Comparison of ENCODE assay signal across 13 cellular contexts in the genomic region with DNA sequence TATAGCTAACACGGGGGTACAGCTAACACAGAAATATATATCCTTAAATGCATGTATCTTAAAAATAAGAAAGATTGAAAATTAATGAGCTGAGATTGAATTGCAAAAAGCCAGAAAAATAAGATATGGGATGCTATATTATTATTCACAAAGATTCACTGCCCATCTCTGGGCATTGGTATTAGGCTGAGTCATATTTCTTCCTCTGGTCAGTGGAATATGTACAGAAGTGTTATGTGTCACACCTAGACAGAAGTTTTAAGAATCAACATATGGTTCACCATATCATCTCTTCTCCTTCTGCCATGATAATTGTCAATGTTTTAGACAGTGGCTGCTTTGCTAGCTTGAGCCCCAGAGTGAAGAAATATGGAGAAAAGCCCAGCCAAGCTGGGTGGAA. TPM values are rescaled to one million over a fixed set of nuclear protein-coding genes. Genes with fewer than 3 reads are reported as not detected.
DNase-seq lines count a peak whose midpoint lies in the region; ATAC-seq, FAIRE-seq and TF ChIP-seq lines count a peak whose summit lies in the region.
"Had no signal": no experiment of that assay in that cellular context is flagged by ENCODE, and none has a peak within 500 bp of the region (broad histone marks: within the 10 kb centered on the region; RNA-seq: fewer than 3 reads in every experiment).

No MANE protein-coding gene starts in this region.

- POLR2A ChIA-PET in PC-3 (lab: Charles Lee; ENCODE audit: unreplicated experiment): interaction anchor here (0.6 kb wide), 1 partner anchor 39 kb away, joined by 17 read pairs; no protein-coding TSS in a partner anchor
- POLR2A ChIA-PET in endothelial cell of umbilical vein (lab: Charles Lee): interaction anchor here (0.6 kb wide), 1 partner anchor 38 kb away, joined by 4 read pairs; no protein-coding TSS in a partner anchor

- H3K4me1 ChIP-seq in PC-3 (ENCODE audit: insufficient read depth, low read length) (peaks cover 15% of the 10 kb centered on the region), endothelial cell of umbilical vein (ENCODE audit: control insufficient read depth, extremely low read depth, insufficient read depth, low read length) (no peaks in the 10 kb centered on the region), sigmoid colon (no peaks in the 10 kb centered on the region)

- peak; percentile 91 for ATAC-seq in PC-3
- ATAC-seq in GM21381 (IDR thresholded peaks at IDR 0.05; ENCODE audit: unreplicated experiment): no peak

- no peaks in the 10 kb centered on the region for H3K9me1 ChIP-seq in endothelial cell of umbilical vein (replicated peaks; ENCODE audit: control insufficient read depth, extremely low read depth, insufficient read depth, low read length)

- no peaks in the 10 kb centered on the region for H3K9me2 ChIP-seq in PC-3 (replicated peaks; ENCODE audit: low read length)

- TF ChIP-seq POLR2A in endothelial cell of umbilical vein (IDR thresholded peaks at IDR 0.05; ENCODE audit: low read depth, low read length): no peak
- TF ChIP-seq POLR2A in sigmoid colon (IDR thresholded peaks at IDR 0.05): no peak

- H3K79me2 ChIP-seq in PC-3 (ENCODE audit: low read length) (no peaks in the 10 kb centered on the region), endothelial cell of umbilical vein (ENCODE audit: control insufficient read depth, insufficient read depth, low read length) (no peaks in the 10 kb centered on the region)

- H4K20me1 ChIP-seq in PC-3 (ENCODE audit: low read length) (no peaks in the 10 kb centered on the region), endothelial cell of umbilical vein (replicated peaks; ENCODE audit: control insufficient read depth, extremely low read depth, insufficient read depth, low read length) (no peaks in the 10 kb centered on the region)
- H4K20me1 ChIP-seq: BLaER1 treated with 17β-estradiol and CSF1 and Interleukin-3, amounts not matched to agents 10 nM and 100 nM had no signal

- 97 to 100% methylated on average over 1 of the region's 1 CpG for WGBS in sigmoid colon, 2 donors

- H3F3A ChIP-seq in PC-3 (ENCODE audit: low read length, unreplicated experiment): no peaks in the 10 kb centered on the region

- no peaks in the 10 kb centered on the region for H3K27me3 ChIP-seq in PC-3 (ENCODE audit: low read length)
- no peaks in the 10 kb centered on the region for H3K27me3 ChIP-seq in endothelial cell of umbilical vein (ENCODE audit: control insufficient read depth in 2 of 2, insufficient read depth in 2 of 2, low read length in 2 of 2)
- no peaks in the 10 kb centered on the region for H3K27me3 ChIP-seq in sigmoid colon
- H3K27me3 ChIP-seq: BLaER1 treated with 17β-estradiol and CSF1 and Interleukin-3, amounts not matched to agents 10 nM and 100 nM had no signal

- no peak overlapping the region for H3K27ac ChIP-seq in PC-3 (ENCODE audit: low read length)
- no peak overlapping the region for H3K27ac ChIP-seq in endothelial cell of umbilical vein (ENCODE audit: insufficient read depth, low read depth, low read length)
- H3K27ac ChIP-seq in sigmoid colon: no peak overlapping the region
- H3K27ac ChIP-seq: BLaER1 treated with 17β-estradiol and CSF1 and Interleukin-3, amounts not matched to agents 10 nM and 100 nM had no signal

- CTCF ChIA-PET in PC-3 (lab: Charles Lee): no interaction called here
- CTCF ChIA-PET in endothelial cell of umbilical vein (lab: Charles Lee): interaction anchor here (0.9 to 2.4 kb wide), 4 partner anchors 8 to 342 kb away, joined by 3 to 18 read pairs (median 4); no protein-coding TSS in a partner anchor

- intact Hi-C loops in PC-3 (cut with micrococcal nuclease) (no loop called here), endothelial cell of umbilical vein (cut with micrococcal nuclease) (no loop called here), sigmoid colon (cut with DNase I) (no loop called here)

- dilution Hi-C loops in endothelial cell of umbilical vein (cut with MboI; ENCODE audit: extremely low pct_ligation_motif_present, low sequenced_read_pairs): no loop called here

- TF ChIP-seq CTCF in PC-3 (conservative IDR thresholded peaks at IDR 0.05; ENCODE audit: low read depth, low read length) (no peak), endothelial cell of umbilical vein (IDR thresholded peaks at IDR 0.05; ENCODE audit: extremely low read depth in 1 of 2, insufficient read depth in 1 of 2, low read depth in 1 of 2, low read length in 2 of 2) (no peak), sigmoid colon (IDR thresholded peaks at IDR 0.05) (no peak)

- no peak overlapping the region for H3K4me3 ChIP-seq in PC-3 (ENCODE audit: low read length)
- H3K4me3 ChIP-seq in endothelial cell of umbilical vein (replicated peaks in 1 of 3; ENCODE audit: insufficient read depth in 1 of 3, low read depth in 1 of 3, low read length in 3 of 3): no peak overlapping the region
- H3K4me3 ChIP-seq in sigmoid colon: no peak overlapping the region
- H3K4me3 ChIP-seq: BLaER1 treated with 17β-estradiol and CSF1 and Interleukin-3, amounts not matched to agents 10 nM and 100 nM had no signal

- no peak overlapping the region for H2AFZ ChIP-seq in PC-3 (ENCODE audit: low read length)
- H2AFZ ChIP-seq in endothelial cell of umbilical vein (ENCODE audit: low read depth, low read length): no peak overlapping the region

- no peak overlapping the region for H3K4me2 ChIP-seq in PC-3 (ENCODE audit: low read length)
- H3K4me2 ChIP-seq in endothelial cell of umbilical vein (ENCODE audit: insufficient read depth, low read length): no peak overlapping the region
- H3K4me2 ChIP-seq: BLaER1 treated with 17β-estradiol and CSF1 and Interleukin-3, amounts not matched to agents 10 nM and 100 nM had no signal

- H3K36me3 ChIP-seq in PC-3 (ENCODE audit: low read depth, low read length): no peaks in the 10 kb centered on the region; the same call in 1 of the 2 replicates
- no peaks in the 10 kb centered on the region for H3K36me3 ChIP-seq in endothelial cell of umbilical vein (ENCODE audit: control insufficient read depth in 2 of 2, extremely low read depth in 1 of 2, insufficient read depth in 2 of 2, low read length in 2 of 2)
- H3K36me3 ChIP-seq in sigmoid colon: no peaks in the 10 kb centered on the region

- TF ChIP-seq EP300 in sigmoid colon (IDR thresholded peaks at IDR 0.05): no peak

- no peak overlapping the region for H3K9ac ChIP-seq in PC-3 (ENCODE audit: low read length)
- no peak overlapping the region for H3K9ac ChIP-seq in endothelial cell of umbilical vein (replicated peaks; ENCODE audit: extremely low read depth, insufficient read depth, low read length)
- H3K9ac ChIP-seq: BLaER1 treated with 17β-estradiol and CSF1 and Interleukin-3, amounts not matched to agents 10 nM and 100 nM had no signal

- H3K9me3 ChIP-seq in PC-3 (ENCODE audit: low read length) (no peaks in the 10 kb centered on the region), endothelial cell of umbilical vein (replicated peaks; ENCODE audit: control insufficient read depth, insufficient read depth, low read length) (no peaks in the 10 kb centered on the region), sigmoid colon (peaks cover 0 to 4% (median 0%) of the 10 kb centered on the region in 4 donors)

- DNase-seq in EL (peak; percentile 28), HCEC 1CT (peak; percentile 35), PC-3 (peak; percentile 50), endothelial cell of umbilical vein (ENCODE audit: low read depth, low spot score) (no peak), activated gamma-delta T cell (lab: John Stamatoyannopoulos, UW) (no peak), sigmoid colon (no peak)
- DNase-seq: ACHN; CD4-positive, CD25-positive, alpha-beta regulatory T cell; DMS79; GDM1 had no signal

- FAIRE-seq in endothelial cell of umbilical vein (lab: Jason Lieb, UNC): no peak
- FAIRE-seq: H54 had no signal

- no TSS peak for BruUV-seq in PC-3 (replicated peaks; lab: Mats Ljungman, UMichigan)
- no TSS peak for BruUV-seq in endothelial cell of umbilical vein (replicated peaks; lab: Mats Ljungman, UMichigan)

TF ChIP-seq in endothelial cell of umbilical vein, 7 proteins besides CTCF, POLR2A, EP300 and RAD21 (continues in another document):
- TF ChIP-seq POLR2AphosphoS5 (IDR thresholded peaks at IDR 0.05; ENCODE audit: insufficient read depth, low read depth, low read length): no peak
- TF ChIP-seq EZH2 (IDR thresholded peaks at IDR 0.05; ENCODE audit: borderline replicate concordance, low read depth, low read length, severe bottlenecking): no peak
- TF ChIP-seq FOS (IDR thresholded peaks at IDR 0.05; ENCODE audit: borderline replicate concordance, insufficient read depth, low read length): peak; percentile 44
- TF ChIP-seq, protein P1, sequence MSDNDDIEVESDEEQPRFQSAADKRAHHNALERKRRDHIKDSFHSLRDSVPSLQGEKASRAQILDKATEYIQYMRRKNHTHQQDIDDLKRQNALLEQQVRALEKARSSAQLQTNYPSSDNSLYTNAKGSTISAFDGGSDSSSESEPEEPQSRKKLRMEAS (IDR thresholded peaks at IDR 0.05; ENCODE audit: insufficient read depth, insufficient read length): no peak
- TF ChIP-seq JUN (IDR thresholded peaks at IDR 0.05; ENCODE audit: borderline replicate concordance, insufficient read depth, insufficient read length, low read depth): peak; percentile 15
- TF ChIP-seq GATA2 (IDR thresholded peaks at IDR 0.05; ENCODE audit: insufficient read depth, insufficient read length, low read depth, low read length): no peak

RNA-seq across cellular contexts. Expression of a gene that starts 11.4 kb away (rescaled TPM):
- 21.8 and 24.2 TPM in 2 replicates for total RNA-seq in PC-3 (2014; rRNA removed)
- 11.9 and 13.6 TPM in 2 replicates for total RNA-seq in endothelial cell of umbilical vein
- 8.0 and 8.2 TPM in 2 replicates for polyA plus RNA-seq in endothelial cell of umbilical vein
- polyA plus RNA-seq in endothelial cell of umbilical vein (2011; cell fraction: cytosol; rRNA removed): 6.2 and 7.0 TPM in 2 replicates
- polyA plus RNA-seq in endothelial cell of umbilical vein (2011; cell fraction: nucleus; rRNA removed): 43.6 and 46.2 TPM in 2 replicates
- polyA plus RNA-seq in endothelial cell of umbilical vein (2012): 8.0 and 11.1 TPM in 2 replicates
- 8.2 and 13.2 TPM in 2 replicates for polyA minus RNA-seq in endothelial cell of umbilical vein
- 12.2 TPM for polyA minus RNA-seq in endothelial cell of umbilical vein (2011; cell fraction: cytosol; rRNA and poly(A)+ RNA removed)
- polyA minus RNA-seq in endothelial cell of umbilical vein (2011; cell fraction: nucleus; rRNA and poly(A)+ RNA removed): 14.2 and 15.9 TPM in 2 replicates
- 10 to 100 TPM; 11.7 to 21.9 (median 14.8) TPM for total RNA-seq in sigmoid colon
- polyA plus RNA-seq in sigmoid colon: 10 to 100 TPM; 18.6 to 29.4 (median 20.1) TPM

RNA-seq across cellular contexts. Expression of a gene that starts 14.0 kb away (rescaled TPM):
- total RNA-seq in PC-3 (2014; rRNA removed) (91.9 and 112 TPM in 2 replicates), endothelial cell of umbilical vein (138 and 141 TPM in 2 replicates), sigmoid colon (10 to 100 TPM; 50.1 to 75.7 (median 68.6) TPM)
- polyA plus RNA-seq in endothelial cell of umbilical vein (70.7 and 74.8 TPM in 2 replicates), sigmoid colon (10 to 100 TPM; 13.4 to 31.6 (median 15.6) TPM)
- polyA plus RNA-seq in endothelial cell of umbilical vein (2011; cell fraction: cytosol; rRNA removed): 80.5 and 82.9 TPM in 2 replicates
- 41.9 and 57.1 TPM in 2 replicates for polyA plus RNA-seq in endothelial cell of umbilical vein (2011; cell fraction: nucleus; rRNA removed)
- polyA plus RNA-seq in endothelial cell of umbilical vein (2012): 127 and 230 TPM in 2 replicates
- 116 and 130 TPM in 2 replicates for polyA minus RNA-seq in endothelial cell of umbilical vein
- polyA minus RNA-seq in endothelial cell of umbilical vein (2011; cell fraction: cytosol; rRNA and poly(A)+ RNA removed): 46.8 TPM
- polyA minus RNA-seq in endothelial cell of umbilical vein (2011; cell fraction: nucleus; rRNA and poly(A)+ RNA removed): 43.1 and 55.2 TPM in 2 replicates

Comparison
In these comparisons a context has a peak if more than half of its experiments do, and no peak if none do; other contexts are left out.
1. DNase-seq: peak in EL (single experiment), HCEC 1CT (single experiment) and PC-3 (single experiment); none in endothelial cell of umbilical vein (single experiment), activated gamma-delta T cell (single experiment) and sigmoid colon (single experiment).